ENCODE assay signal across 13 cellular contexts in the genomic region with DNA sequence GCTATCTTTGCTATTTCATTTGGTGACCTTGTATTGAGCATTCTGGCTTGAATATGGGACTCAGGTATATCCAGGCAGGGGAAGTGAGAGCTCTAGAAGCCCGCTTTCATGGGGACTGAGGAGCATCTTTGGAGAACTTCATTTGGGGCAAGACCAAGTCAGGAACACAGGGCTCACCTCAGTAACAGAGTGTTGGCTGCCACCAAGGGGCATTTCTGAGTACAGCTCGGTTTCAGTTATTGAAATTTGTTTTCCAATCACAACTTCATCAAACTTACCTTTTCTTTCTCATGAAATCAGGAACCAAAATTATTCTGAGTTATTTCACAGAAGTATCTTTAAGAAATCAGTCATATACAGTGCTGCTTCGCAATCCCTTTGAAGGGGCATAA.
DNase-seq lines count a peak whose midpoint lies in the region; ATAC-seq, FAIRE-seq and TF ChIP-seq lines count a peak whose summit lies in the region.
"Had no signal": no experiment of that assay in that cellular context is flagged by ENCODE, and none has a peak within 500 bp of the region (broad histone marks: within the 10 kb centered on the region; RNA-seq: fewer than 3 reads in every experiment).

No MANE protein-coding gene starts in this region.

- H3K4me1 Mint-ChIP-seq in mesothelial cell of epicardium: peaks cover 51% of the 10 kb centered on the region
- H3K4me1 Mint-ChIP-seq: activated naive CD8-positive, alpha-beta T cell treated with anti-CD3 and anti-CD28 coated beads, Interleukin-2, amount 10 ng/mL, durations not matched to agents 7 days and 5 days had no signal

- no peak overlapping the region for H3K4me3 Mint-ChIP-seq in mesothelial cell of epicardium
- H3K4me3 Mint-ChIP-seq: activated naive CD8-positive, alpha-beta T cell treated with anti-CD3 and anti-CD28 coated beads, Interleukin-2, amount 10 ng/mL, durations not matched to agents 7 days and 5 days had no signal

- H3K9me3 Mint-ChIP-seq in mesothelial cell of epicardium: peaks cover 17% of the 10 kb centered on the region

- TF ChIP-seq CTCF in AG10803 (conservative IDR thresholded peaks at IDR 0.05; ENCODE audit: low read length) (peak; percentile 57), LNCaP clone FGC (IDR thresholded peaks at IDR 0.05; ENCODE audit: control insufficient read depth, extremely low read depth, insufficient read depth) (peak; percentile 74), bronchial epithelial cell (IDR thresholded peaks at IDR 0.05; ENCODE audit: insufficient read depth, low read length, severe bottlenecking) (peak; percentile 51), mesothelial cell of epicardium (IDR thresholded peaks at IDR 0.05; ENCODE audit: unreplicated experiment) (no peak)

- no peaks in the 10 kb centered on the region for H3K36me3 ChIP-seq in bronchial epithelial cell (ENCODE audit: control insufficient read depth, insufficient read depth, low read length)
- H3K36me3 ChIP-seq: BLaER1 had no signal

- DNase-seq in AG10803 (ENCODE audit: low read depth): peak; percentile 13
- no peak for DNase-seq in LNCaP clone FGC (ENCODE audit: low read depth)
- peak; percentile 23 for DNase-seq in bronchial epithelial cell (ENCODE audit: low read depth)
- DNase-seq in mesothelial cell of epicardium (ENCODE audit: low spot score in 2 of 2, unreplicated experiment in 2 of 2): no peak
- DNase-seq in central memory CD4-positive, alpha-beta T cell: no peak
- DNase-seq in retina: no peak
- no peak for DNase-seq in activated CD4-positive, alpha-beta T cell treated with anti-CD3 and anti-CD28 coated beads for 1 hour
- DNase-seq: activated naive CD8-positive, alpha-beta T cell treated with anti-CD3 and anti-CD28 coated beads, Interleukin-2, amount 10 ng/mL, durations not matched to agents 7 days and 5 days; NCI-H2081; stimulated activated CD8-positive, alpha-beta memory T cell treated with anti-CD3 and anti-CD28 coated beads, Interleukin-4, amount 100 ng/mL, for 48 hours; uterus had no signal

- H3K27me3 ChIP-seq in bronchial epithelial cell (ENCODE audit: control insufficient read depth, insufficient read depth, low read length): no peaks in the 10 kb centered on the region
- H3K27me3 ChIP-seq: BLaER1, uterus had no signal

- H3K4me3 ChIP-seq in AG10803 (ENCODE audit: low read length) (no peak overlapping the region), LNCaP clone FGC (ENCODE audit: low read depth, low read length) (no peak overlapping the region), bronchial epithelial cell (ENCODE audit: low read depth, low read length) (no peak overlapping the region)
- H3K4me3 ChIP-seq: BLaER1, uterus had no signal

- ATAC-seq in HG03280 (IDR thresholded peaks at IDR 0.05; ENCODE audit: unreplicated experiment): no peak

- FAIRE-seq in bronchial epithelial cell (lab: Jason Lieb, UNC): no peak

- no peaks in the 10 kb centered on the region for H3K27me3 Mint-ChIP-seq in mesothelial cell of epicardium (ENCODE audit: low read depth)
- H3K27me3 Mint-ChIP-seq: activated naive CD8-positive, alpha-beta T cell treated with anti-CD3 and anti-CD28 coated beads, Interleukin-2, amount 10 ng/mL, durations not matched to agents 7 days and 5 days had no signal

- peaks cover under 1% of the 10 kb centered on the region for H3K36me3 Mint-ChIP-seq in mesothelial cell of epicardium
- H3K36me3 Mint-ChIP-seq: activated naive CD8-positive, alpha-beta T cell treated with anti-CD3 and anti-CD28 coated beads, Interleukin-2, amount 10 ng/mL, durations not matched to agents 7 days and 5 days had no signal

- H3K27ac Mint-ChIP-seq in mesothelial cell of epicardium: peak overlapping the region; percentile 86
- H3K27ac Mint-ChIP-seq: activated naive CD8-positive, alpha-beta T cell treated with anti-CD3 and anti-CD28 coated beads, Interleukin-2, amount 10 ng/mL, durations not matched to agents 7 days and 5 days had no signal

Comparison
In these comparisons a context has a peak if more than half of its experiments do, and no peak if none do; other contexts are left out.
1. DNase-seq: peak in AG10803 (single experiment) and bronchial epithelial cell (single experiment); none in LNCaP clone FGC (single experiment), mesothelial cell of epicardium (0 of 2), central memory CD4-positive, alpha-beta T cell (single experiment), retina (single experiment) and activated CD4-positive, alpha-beta T cell treated with anti-CD3 and anti-CD28 coated beads for 1 hour (single experiment).